9 cellular contexts compared by ENCODE assay signal in the genomic region with DNA sequence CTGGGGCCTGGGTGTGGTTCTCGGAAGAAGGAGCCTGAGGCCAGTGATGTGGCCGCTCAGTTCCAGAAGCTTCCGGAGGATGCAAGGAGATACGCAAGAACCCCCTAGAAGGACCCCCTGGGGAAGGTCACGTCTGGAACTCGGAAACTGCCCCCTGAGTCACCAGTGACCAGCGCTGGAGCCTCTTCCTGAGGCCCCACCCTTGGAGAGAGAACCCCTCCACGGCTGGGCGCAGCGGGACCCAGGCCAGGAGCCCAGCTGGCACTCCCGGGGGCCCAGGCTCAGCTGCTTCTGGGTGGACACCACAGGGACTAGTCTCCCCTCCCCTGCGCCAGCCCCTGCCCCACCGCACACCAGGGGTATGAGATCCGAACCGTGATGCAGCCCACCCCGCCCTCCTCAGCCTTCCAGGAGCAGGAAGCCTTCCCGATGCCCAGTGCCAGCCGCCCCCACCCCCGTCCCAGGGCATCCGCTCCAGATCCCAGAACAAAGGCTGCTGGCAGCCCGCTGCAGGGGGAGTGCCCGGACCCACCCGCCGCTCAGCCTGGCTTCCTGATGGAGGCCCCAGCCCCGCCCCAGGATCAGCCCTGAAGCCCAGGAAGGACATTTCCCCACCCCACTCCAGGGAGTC. TPM values are rescaled to one million over a fixed set of nuclear protein-coding genes. Genes with fewer than 3 reads are reported as not detected.
DNase-seq lines count a peak whose midpoint lies in the region; ATAC-seq and TF ChIP-seq lines count a peak whose summit lies in the region.
"Had no signal": no experiment of that assay in that cellular context is flagged by ENCODE, and none has a peak within 500 bp of the region (broad histone marks: within the 10 kb centered on the region; RNA-seq: fewer than 3 reads in every experiment).

No MANE protein-coding gene starts in this region.

- H3K9me3 Mint-ChIP-seq in MCF 10A (ENCODE audit: unreplicated experiment) = no peaks in the 10 kb centered on the region

- 63% methylated on average over 4 of the region's 25 CpGs for WGBS in mammary epithelial cell (ENCODE audit: low coverage, missing lambda C conversion rate)

- H3K79me2 ChIP-seq in mammary epithelial cell (ENCODE audit: insufficient read depth, low read length) = peaks cover 96% of the 10 kb centered on the region

- dilution Hi-C loops in mammary epithelial cell (cut with HindIII; ENCODE audit: low sequenced_read_pairs) = loop anchor here (5.0 kb wide), 2 partner anchors 32 to 38 kb away; no protein-coding TSS in a partner anchor

- BruUV-seq in MCF 10A (replicated peaks; lab: Mats Ljungman, UMichigan) = no TSS peak
- BruUV-seq in mammary epithelial cell (replicated peaks; lab: Mats Ljungman, UMichigan) = no TSS peak

- peak overlapping the region; percentile 33 for H3K4me3 Mint-ChIP-seq in MCF 10A (ENCODE audit: unreplicated experiment)

- in situ Hi-C loops in mammary epithelial cell (cut with MboI; ENCODE audit: low sequenced_read_pairs in 2 of 2) = no loop called here

- H3K27ac ChIP-seq in mammary epithelial cell (ENCODE audit: insufficient read depth, low read depth, low read length) = no peak overlapping the region
- peak overlapping the region; percentile 60 for H3K27ac ChIP-seq in epithelial cell of prostate

- no peaks in the 10 kb centered on the region for H3K27me3 Mint-ChIP-seq in MCF 10A (ENCODE audit: insufficient read depth, unreplicated experiment)

- CTCF ChIA-PET in MCF 10A (lab: Yijun Ruan, JAX) (interaction anchor here (0.6 to 3.5 kb wide), 6 partner anchors 9 to 67 kb away, joined by 3 to 15 read pairs (median 6); no protein-coding TSS in a partner anchor), mammary epithelial cell (lab: Charles Lee; ENCODE audit: low non-redundant PET) (interaction anchor here (0.5 kb wide), 1 partner anchor 111 kb away, joined by 3 read pairs; no protein-coding TSS in a partner anchor)

- H3K4me1 ChIP-seq in mammary epithelial cell (ENCODE audit: insufficient read depth, low read length) (peaks cover 92% of the 10 kb centered on the region), mucosa of descending colon (ENCODE audit: low read depth) (peaks cover 16% of the 10 kb centered on the region)

- no peak overlapping the region for H3K4me3 ChIP-seq in mammary epithelial cell (replicated peaks in 1 of 3; ENCODE audit: insufficient read depth in 1 of 3, low read depth in 2 of 3, low read length in 3 of 3)
- no peak overlapping the region for H3K4me3 ChIP-seq in mucosa of descending colon

- no peaks in the 10 kb centered on the region for H4K20me1 ChIP-seq in mammary epithelial cell (ENCODE audit: insufficient read depth, low read length)

- intact Hi-C loops in MCF 10A (cut with micrococcal nuclease) = no loop called here
- intact Hi-C loops in mammary epithelial cell (cut with micrococcal nuclease) = no loop called here
- intact Hi-C loops in mucosa of descending colon (cut with DNase I, micrococcal nuclease) = no loop called here

- no peak for ATAC-seq in mucosa of descending colon
- ATAC-seq in GM21825 (IDR thresholded peaks at IDR 0.05; ENCODE audit: unreplicated experiment) = no peak
- no peak for ATAC-seq in HG02678 (IDR thresholded peaks at IDR 0.05; ENCODE audit: unreplicated experiment)

- H3K9me3 ChIP-seq in mammary epithelial cell (replicated peaks; ENCODE audit: insufficient read depth, low read length) = no peaks in the 10 kb centered on the region
- no peaks in the 10 kb centered on the region for H3K9me3 ChIP-seq in mucosa of descending colon

- no peaks in the 10 kb centered on the region for H3K27me3 ChIP-seq in mammary epithelial cell (ENCODE audit: insufficient read depth, low read length)

- H3K36me3 Mint-ChIP-seq in MCF 10A (ENCODE audit: insufficient read depth, unreplicated experiment) = peaks cover 40% of the 10 kb centered on the region

- H2AFZ ChIP-seq in mammary epithelial cell (ENCODE audit: low read depth, low read length) = no peak overlapping the region

- peaks cover 32% of the 10 kb centered on the region for H3K4me1 Mint-ChIP-seq in MCF 10A (ENCODE audit: insufficient read depth, unreplicated experiment)

- DNase-seq in MCF 10A (ENCODE audit: unreplicated experiment) = peak; percentile 94
- DNase-seq in mammary epithelial cell = no peak
- no peak for DNase-seq in epithelial cell of prostate (ENCODE audit: low read depth, low spot score)
- DNase-seq in mucosa of descending colon = peak in 2 of 3 donors; percentile 31 to 57
- no peak for DNase-seq in central memory CD4-positive, alpha-beta T cell
- DNase-seq in DMS79 (lab: John Stamatoyannopoulos, UW) = no peak
- DNase-seq: activated naive CD4-positive, alpha-beta T cell treated with anti-CD3 and anti-CD28 coated beads, Interleukin-2, amount 50 U/mL, for 16 hours had no signal

- POLR2A ChIA-PET in MCF 10A (lab: Yijun Ruan, JAX) = interaction anchor here (0.6 to 5.4 kb wide), 8 partner anchors 8 to 170 kb away, joined by 3 to 106 read pairs (median 4); partner anchors contain the start of gene LAMA5

- no peak overlapping the region for H3K4me2 ChIP-seq in mammary epithelial cell (ENCODE audit: insufficient read depth, low read depth, low read length)

- no peak overlapping the region for H3K9ac ChIP-seq in mammary epithelial cell (ENCODE audit: insufficient read depth, low read length)

- TF ChIP-seq CTCF in MCF 10A (IDR thresholded peaks at IDR 0.05; ENCODE audit: unreplicated experiment) (no peak), mammary epithelial cell (conservative IDR thresholded peaks at IDR 0.05 in 1 of 2, IDR thresholded peaks at IDR 0.05 in 1 of 2; ENCODE audit: extremely low read depth in 1 of 2, insufficient read depth in 1 of 2, low read depth in 1 of 2, low read length in 2 of 2) (no peak), mucosa of descending colon (IDR thresholded peaks at IDR 0.05) (no peak)

- no peak overlapping the region for H3K27ac Mint-ChIP-seq in MCF 10A (ENCODE audit: low read depth, unreplicated experiment)

- H3K36me3 ChIP-seq in mammary epithelial cell (ENCODE audit: insufficient read depth, low read length) (peaks cover 3% of the 10 kb centered on the region), mucosa of descending colon (ENCODE audit: low read depth) (no peaks in the 10 kb centered on the region)

RNA-seq across cellular contexts. Expression of gene LAMA5, which starts 7.5 kb away (rescaled TPM):
- total RNA-seq in MCF 10A (2022) (266 and 292 TPM in 2 replicates), mammary epithelial cell (100 to 1,000 TPM in 1 of 2 donors, 10 to 100 TPM in 1; 71.3 to 220 TPM), mucosa of descending colon (100 to 1,000 TPM in 1 of 3 donors, 10 to 100 TPM in 2; 21.8 to 335 (median 40.7) TPM)
- 9.7 TPM for polyA plus RNA-seq in mammary epithelial cell
- 19.0 TPM for polyA minus RNA-seq in mammary epithelial cell

RNA-seq across cellular contexts. Expression of gene RPS21, which starts 27.3 kb away (rescaled TPM):
- total RNA-seq in MCF 10A (2022) = 1,978 and 2,055 TPM in 2 replicates
- total RNA-seq in mammary epithelial cell = 1,000 to 10,000 TPM in 1 of 2 donors, 100 to 1,000 TPM in 1; 894 to 1,553 TPM
- polyA plus RNA-seq in mammary epithelial cell = 3,470 TPM
- 261 TPM for polyA minus RNA-seq in mammary epithelial cell
- total RNA-seq in mucosa of descending colon = 1,000 to 10,000 TPM; 1,171 to 1,284 (median 1,191) TPM

RNA-seq across cellular contexts. Expression of gene CABLES2, which starts 47.5 kb away (rescaled TPM):
- 1.5 and 2.8 TPM in 2 replicates for total RNA-seq in MCF 10A (2022)
- 1 to 10 TPM; 2.3 to 4.4 TPM for total RNA-seq in mammary epithelial cell
- polyA plus RNA-seq in mammary epithelial cell = 4.7 TPM
- 12.8 TPM for polyA minus RNA-seq in mammary epithelial cell
- 1 to 10 TPM; 5.4 to 9.3 (median 6.6) TPM for total RNA-seq in mucosa of descending colon

RNA-seq across cellular contexts. Expression of gene ADRM1, which starts 56.8 kb away (rescaled TPM):
- total RNA-seq in MCF 10A (2022) = 98.0 and 127 TPM in 2 replicates
- 100 to 1,000 TPM; 139 to 140 TPM for total RNA-seq in mammary epithelial cell
- 133 TPM for polyA plus RNA-seq in mammary epithelial cell
- polyA minus RNA-seq in mammary epithelial cell = 64.7 TPM
- total RNA-seq in mucosa of descending colon = 10 to 100 TPM; 54.4 to 85.8 (median 77.6) TPM

Comparison
In these comparisons a context has a peak if more than half of its experiments do, and no peak if none do; other contexts are left out.
1. DNase-seq: peak in MCF 10A (single experiment) and mucosa of descending colon (2 of 3); none in mammary epithelial cell (single experiment), epithelial cell of prostate (single experiment), central memory CD4-positive, alpha-beta T cell (single experiment) and DMS79 (single experiment).